ENCODE assay signal across 15 cellular contexts in the genomic region with DNA sequence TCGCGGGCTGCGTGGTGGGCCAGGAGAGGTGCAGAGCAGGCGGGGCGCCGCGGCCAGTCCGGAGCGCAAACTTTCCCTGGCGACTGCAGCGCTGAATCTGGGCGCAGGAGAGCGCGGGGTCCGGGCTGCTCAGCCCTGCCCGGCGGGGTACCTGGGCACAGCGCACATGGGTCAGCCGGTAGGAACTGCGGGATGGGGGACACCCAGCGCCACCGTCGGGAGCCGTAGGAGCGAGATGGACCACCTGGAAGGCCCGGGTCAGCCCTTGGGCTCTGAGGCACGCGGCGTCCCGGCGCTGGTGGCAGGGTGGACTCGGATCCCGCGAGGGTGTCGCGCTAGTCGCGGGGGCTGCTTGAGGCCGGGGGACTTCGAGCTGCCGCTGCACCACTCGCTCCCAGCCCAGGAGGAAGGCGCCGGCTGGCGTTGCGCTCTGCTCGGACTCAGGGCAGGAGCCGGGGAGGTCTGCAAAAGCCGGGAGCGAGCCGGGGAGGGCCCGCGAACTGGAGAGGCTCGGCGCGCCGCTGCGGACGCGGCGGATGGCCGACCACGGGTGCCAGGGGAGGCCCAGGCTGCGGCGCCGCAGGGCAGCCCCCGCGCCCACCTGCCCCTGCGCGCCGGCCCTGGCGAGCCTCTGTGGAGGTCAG. TPM values are rescaled to one million over a fixed set of nuclear protein-coding genes. Genes with fewer than 3 reads are reported as not detected.
"Had no signal": no experiment of that assay in that cellular context is flagged by ENCODE, and none has a peak within 500 bp of the region (broad histone marks: within the 10 kb centered on the region; RNA-seq: fewer than 3 reads in every experiment).

No MANE protein-coding gene starts in this region.

RNA-seq across cellular contexts. Expression of a gene that starts 11.7 kb away (rescaled TPM):
- total RNA-seq: heart left ventricle, kidney epithelial cell, left ventricle myocardium inferior, lower leg skin, mesothelial cell of epicardium, mononuclear cell, natural killer cell, occipital lobe, ovary, right lobe of liver, skeletal muscle tissue, smooth muscle cell, stomach, transverse colon, upper lobe of left lung had no signal
